In genomic region chr4:244471-244870, GRCh38 we compare ENCODE assay signal across 8 cellular contexts.
DNase-seq lines count a peak whose midpoint lies in the region; ATAC-seq and TF ChIP-seq lines count a peak whose summit lies in the region.

No MANE protein-coding gene starts in this region.

- H3K36me3 ChIP-seq in BE2C, result no peaks in the 10 kb centered on the region

- DNase-seq in BE2C, result peak; percentile 30
- peak; percentile 9 for DNase-seq in H4 (ENCODE audit: low spot score)
- DNase-seq in RPMI7951 (ENCODE audit: low read depth), result peak; percentile 45
- DNase-seq in activated naive CD4-positive, alpha-beta T cell treated with anti-CD3 and anti-CD28 coated beads, Interleukin-2, amount 50 U/mL, for 16 hours, result peak; percentile 45
- peak; percentile 10 for DNase-seq in iPS-NIHi7 (ENCODE audit: extremely low spot score)
- peak; percentile 0 to 25 (median 8) for DNase-seq in stimulated activated CD4-positive, alpha-beta T cell treated with anti-CD3 and anti-CD28 coated beads, TNF-alpha, amount 100 ng/mL, for 1 hour (ENCODE audit: low read depth in 3 of 3, low spot score in 1 of 3)

- ATAC-seq in HG03045 (IDR thresholded peaks at IDR 0.05; ENCODE audit: unreplicated experiment), result no peak
- ATAC-seq in GM18861 (IDR thresholded peaks at IDR 0.05; ENCODE audit: unreplicated experiment), result no peak

- H3K9me3 ChIP-seq in BE2C, result no peaks in the 10 kb centered on the region

- no peaks in the 10 kb centered on the region for H3K27me3 ChIP-seq in BE2C

- no peaks in the 10 kb centered on the region for H3K4me1 ChIP-seq in BE2C

- H3K4me3 ChIP-seq in BE2C (ENCODE audit: low read depth, low read length), result no peak overlapping the region

- peak; percentile 60 for TF ChIP-seq CTCF in BE2C (IDR thresholded peaks at IDR 0.05; ENCODE audit: low read depth, low read length)
